23 cellular contexts compared by ENCODE assay signal in genomic region chr4:175277816-175278215, GRCh38.
"Had no signal": no experiment of that assay in that cellular context is flagged by ENCODE, and none has a peak within 500 bp of the region (broad histone marks: within the 10 kb centered on the region; RNA-seq: fewer than 3 reads in every experiment).

No MANE protein-coding gene starts in this region.

- H3K9me3 Mint-ChIP-seq: activated CD4-positive, alpha-beta T cell treated with anti-CD3 and anti-CD28 coated beads, Interleukin-2, amount 10 ng/mL, durations not matched to agents 7 days and 5 days; nephron progenitor cell; stimulated activated memory B cell treated with anti-CD40 and anti-IgM and Interleukin-4, amounts not matched to agents 10 μg/mL and 1 μg/mL and 100 μg/mL, for 72 hours; type B pancreatic cell had no signal

- DNase-seq: activated CD4-positive, alpha-beta T cell treated with anti-CD3 and anti-CD28 coated beads, Interleukin-2, amount 10 ng/mL, durations not matched to agents 7 days and 5 days; activated CD8-positive, alpha-beta memory T cell treated with anti-CD3 and anti-CD28 coated beads, Interleukin-2, amount 50 U/mL, for 4 hours; activated effector memory CD4-positive, alpha-beta T cell treated with Interleukin-2 at 50 U/mL for 16 hours; activated naive CD4-positive, alpha-beta T cell treated with anti-CD3 and anti-CD28 coated beads, Interleukin-2, amount 50 U/mL, for 16 hours; activated T-cell treated with anti-CD3 and anti-CD28 coated beads, Interleukin-2, amount 50 U/mL, for 48 hours; aorta; brain microvascular endothelial cell; central memory CD4-positive, alpha-beta T cell; erythroblast; foreskin melanocyte; hypothalamus; immature natural killer cell; kidney glomerular epithelial cell; left ventricle myocardium superior; nephron progenitor cell; nucleus accumbens; posterior cingulate gyrus; spleen; stimulated activated CD4-positive, alpha-beta T cell treated with anti-CD3 and anti-CD28 coated beads, Interleukin-4, amount 100 ng/mL, for 4 hours; T-helper 9 cell; testis had no signal

- ATAC-seq: left ventricle myocardium superior; stimulated activated memory B cell treated with anti-CD40 and anti-IgM and Interleukin-4, amounts not matched to agents 10 μg/mL and 1 μg/mL and 100 μg/mL, for 72 hours had no signal

- H3K4me1 Mint-ChIP-seq: activated CD4-positive, alpha-beta T cell treated with anti-CD3 and anti-CD28 coated beads, Interleukin-2, amount 10 ng/mL, durations not matched to agents 7 days and 5 days; immature natural killer cell; stimulated activated memory B cell treated with anti-CD40 and anti-IgM and Interleukin-4, amounts not matched to agents 10 μg/mL and 1 μg/mL and 100 μg/mL, for 72 hours had no signal

- H3K27me3 Mint-ChIP-seq: activated CD4-positive, alpha-beta T cell treated with anti-CD3 and anti-CD28 coated beads, Interleukin-2, amount 10 ng/mL, durations not matched to agents 7 days and 5 days; stimulated activated memory B cell treated with anti-CD40 and anti-IgM and Interleukin-4, amounts not matched to agents 10 μg/mL and 1 μg/mL and 100 μg/mL, for 72 hours; type B pancreatic cell had no signal

- H3K36me3 Mint-ChIP-seq: immature natural killer cell; stimulated activated memory B cell treated with anti-CD40 and anti-IgM and Interleukin-4, amounts not matched to agents 10 μg/mL and 1 μg/mL and 100 μg/mL, for 72 hours; type B pancreatic cell had no signal

- H3K4me3 Mint-ChIP-seq: activated CD4-positive, alpha-beta T cell treated with anti-CD3 and anti-CD28 coated beads, Interleukin-2, amount 10 ng/mL, durations not matched to agents 7 days and 5 days; immature natural killer cell; nephron progenitor cell; stimulated activated memory B cell treated with anti-CD40 and anti-IgM and Interleukin-4, amounts not matched to agents 10 μg/mL and 1 μg/mL and 100 μg/mL, for 72 hours; type B pancreatic cell had no signal

- H3K27ac Mint-ChIP-seq: activated CD4-positive, alpha-beta T cell treated with anti-CD3 and anti-CD28 coated beads, Interleukin-2, amount 10 ng/mL, durations not matched to agents 7 days and 5 days; immature natural killer cell; nephron progenitor cell; stimulated activated memory B cell treated with anti-CD40 and anti-IgM and Interleukin-4, amounts not matched to agents 10 μg/mL and 1 μg/mL and 100 μg/mL, for 72 hours; type B pancreatic cell had no signal
